13 cellular contexts compared by ENCODE assay signal in the genomic region with DNA sequence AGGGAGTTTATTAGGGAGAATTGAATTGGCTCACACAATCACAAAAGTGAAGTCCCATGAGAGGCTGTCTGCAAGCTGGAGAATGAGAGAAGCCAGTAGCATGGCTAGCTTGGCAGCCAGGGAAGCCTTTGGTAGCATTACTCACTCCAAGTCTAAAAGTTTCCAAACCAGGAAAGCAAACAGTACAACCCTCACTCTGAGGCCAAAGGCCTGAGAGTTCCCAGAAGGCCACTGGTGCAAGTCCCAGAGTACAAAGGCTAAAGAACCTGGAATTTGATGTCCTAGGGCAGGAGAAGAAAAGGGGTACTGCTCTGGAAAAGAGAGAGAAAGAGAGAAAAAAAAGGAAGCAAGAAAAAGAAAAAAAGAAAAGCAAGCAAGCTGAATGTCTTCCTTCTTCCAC.
DNase-seq lines count a peak whose midpoint lies in the region; ATAC-seq and TF ChIP-seq lines count a peak whose summit lies in the region.
"Had no signal": no experiment of that assay in that cellular context is flagged by ENCODE, and none has a peak within 500 bp of the region (broad histone marks: within the 10 kb centered on the region; RNA-seq: fewer than 3 reads in every experiment).

No MANE protein-coding gene starts in this region.

- no peak overlapping the region for H3K9ac ChIP-seq in adipocyte (ENCODE audit: low read length)

- H3K27ac Mint-ChIP-seq in effector memory CD8-positive, alpha-beta T cell, result no peak overlapping the region

- H3K27ac ChIP-seq in osteoblast (ENCODE audit: low read depth, low read length), result peak overlapping the region; percentile 60
- H3K27ac ChIP-seq: ovary, testis had no signal

- DNase-seq in AG10803 (ENCODE audit: low read depth), result peak; percentile 68
- DNase-seq in adipocyte (ENCODE audit: low read depth), result peak; percentile 77
- peak; percentile 61 to 78 for DNase-seq in foreskin fibroblast
- DNase-seq in osteoblast (ENCODE audit: insufficient read length, low spot score, missing footprints), result peak; percentile 89
- no peak for DNase-seq in stimulated activated CD4-positive, alpha-beta T cell treated with anti-CD3 and anti-CD28 coated beads, Interleukin-4, amount 100 ng/mL, for 24 hours
- no peak for DNase-seq in activated gamma-delta T cell (lab: John Stamatoyannopoulos, UW)
- no peak for DNase-seq in effector memory CD8-positive, alpha-beta T cell
- DNase-seq: DND-41, kidney glomerular epithelial cell, NCI-H510A, ovary, testis had no signal

- TF ChIP-seq CTCF in AG10803 (conservative IDR thresholded peaks at IDR 0.05; ENCODE audit: low read length) (no peak), foreskin fibroblast (IDR thresholded peaks at IDR 0.05; ENCODE audit: low read depth, low read length) (no peak), osteoblast (IDR thresholded peaks at IDR 0.05; ENCODE audit: extremely low read depth, low read depth, low read length) (no peak)

- peak overlapping the region; percentile 29 for H3K4me2 ChIP-seq in osteoblast (ENCODE audit: insufficient read depth, low read length)

- H3K79me2 ChIP-seq in osteoblast (ENCODE audit: insufficient read depth, low read length), result no peaks in the 10 kb centered on the region

- H3K4me1 Mint-ChIP-seq in effector memory CD8-positive, alpha-beta T cell (ENCODE audit: low read depth in 2 of 2), result no peaks in the 10 kb centered on the region

- H3K36me3 ChIP-seq in adipocyte (ENCODE audit: control insufficient read depth, insufficient read depth, low read length, severe bottlenecking), result no peaks in the 10 kb centered on the region
- H3K36me3 ChIP-seq in osteoblast (ENCODE audit: insufficient read depth, low read length), result no peaks in the 10 kb centered on the region
- H3K36me3 ChIP-seq: ovary had no signal

- no peaks in the 10 kb centered on the region for H3K27me3 ChIP-seq in adipocyte (replicated peaks; ENCODE audit: control insufficient read depth, insufficient read depth, low read length)
- H3K27me3 ChIP-seq in osteoblast (ENCODE audit: insufficient read depth, low read length), result no peaks in the 10 kb centered on the region
- H3K27me3 ChIP-seq: ovary, testis had no signal

- ATAC-seq in GM18519 (IDR thresholded peaks at IDR 0.05; ENCODE audit: low FRiP score, unreplicated experiment), result no peak
- ATAC-seq in effector memory CD8-positive, alpha-beta T cell (replicated peaks), result no peak

- no peak overlapping the region for H2AFZ ChIP-seq in osteoblast (ENCODE audit: low read length)

- H3K9me3 ChIP-seq in adipocyte (ENCODE audit: control insufficient read depth, low read length) (no peaks in the 10 kb centered on the region), osteoblast (ENCODE audit: low read depth, low read length) (no peaks in the 10 kb centered on the region)
- H3K9me3 ChIP-seq: ovary, testis had no signal

- no peak overlapping the region for H3K4me3 Mint-ChIP-seq in effector memory CD8-positive, alpha-beta T cell

- H3K27me3 Mint-ChIP-seq in effector memory CD8-positive, alpha-beta T cell, result no peaks in the 10 kb centered on the region

- H3K4me1 ChIP-seq in adipocyte (ENCODE audit: control insufficient read depth, insufficient read depth, low read length) (peaks cover 38% of the 10 kb centered on the region), osteoblast (ENCODE audit: insufficient read depth, low read length) (peaks cover 35% of the 10 kb centered on the region)
- H3K4me1 ChIP-seq: testis had no signal

- H3K9me3 Mint-ChIP-seq in effector memory CD8-positive, alpha-beta T cell, result peaks cover 11% of the 10 kb centered on the region in 2 donors

- H3K36me3 Mint-ChIP-seq in effector memory CD8-positive, alpha-beta T cell (ENCODE audit: insufficient read depth), result no peaks in the 10 kb centered on the region

- no peaks in the 10 kb centered on the region for H4K20me1 ChIP-seq in osteoblast (ENCODE audit: insufficient read depth, low read length)

- H3K4me3 ChIP-seq in AG10803 (ENCODE audit: low read length), result no peak overlapping the region
- H3K4me3 ChIP-seq in adipocyte (ENCODE audit: low read length), result peak overlapping the region; percentile 3
- no peak overlapping the region for H3K4me3 ChIP-seq in foreskin fibroblast (ENCODE audit: low read depth in 1 of 2, low read length in 2 of 2)
- H3K4me3 ChIP-seq in osteoblast (ENCODE audit: insufficient read depth, low read length), result no peak overlapping the region
- H3K4me3 ChIP-seq: ovary, testis had no signal

Comparison
In these comparisons a context has a peak if more than half of its experiments do, and no peak if none do; other contexts are left out.
1. DNase-seq: peak in AG10803 (single experiment), adipocyte (single experiment), foreskin fibroblast (2 of 2) and osteoblast (single experiment); none in stimulated activated CD4-positive, alpha-beta T cell treated with anti-CD3 and anti-CD28 coated beads, Interleukin-4, amount 100 ng/mL, for 24 hours (single experiment), activated gamma-delta T cell (single experiment) and effector memory CD8-positive, alpha-beta T cell (0 of 3).